Comparison of ENCODE assay signal across 8 cellular contexts in the genomic region with DNA sequence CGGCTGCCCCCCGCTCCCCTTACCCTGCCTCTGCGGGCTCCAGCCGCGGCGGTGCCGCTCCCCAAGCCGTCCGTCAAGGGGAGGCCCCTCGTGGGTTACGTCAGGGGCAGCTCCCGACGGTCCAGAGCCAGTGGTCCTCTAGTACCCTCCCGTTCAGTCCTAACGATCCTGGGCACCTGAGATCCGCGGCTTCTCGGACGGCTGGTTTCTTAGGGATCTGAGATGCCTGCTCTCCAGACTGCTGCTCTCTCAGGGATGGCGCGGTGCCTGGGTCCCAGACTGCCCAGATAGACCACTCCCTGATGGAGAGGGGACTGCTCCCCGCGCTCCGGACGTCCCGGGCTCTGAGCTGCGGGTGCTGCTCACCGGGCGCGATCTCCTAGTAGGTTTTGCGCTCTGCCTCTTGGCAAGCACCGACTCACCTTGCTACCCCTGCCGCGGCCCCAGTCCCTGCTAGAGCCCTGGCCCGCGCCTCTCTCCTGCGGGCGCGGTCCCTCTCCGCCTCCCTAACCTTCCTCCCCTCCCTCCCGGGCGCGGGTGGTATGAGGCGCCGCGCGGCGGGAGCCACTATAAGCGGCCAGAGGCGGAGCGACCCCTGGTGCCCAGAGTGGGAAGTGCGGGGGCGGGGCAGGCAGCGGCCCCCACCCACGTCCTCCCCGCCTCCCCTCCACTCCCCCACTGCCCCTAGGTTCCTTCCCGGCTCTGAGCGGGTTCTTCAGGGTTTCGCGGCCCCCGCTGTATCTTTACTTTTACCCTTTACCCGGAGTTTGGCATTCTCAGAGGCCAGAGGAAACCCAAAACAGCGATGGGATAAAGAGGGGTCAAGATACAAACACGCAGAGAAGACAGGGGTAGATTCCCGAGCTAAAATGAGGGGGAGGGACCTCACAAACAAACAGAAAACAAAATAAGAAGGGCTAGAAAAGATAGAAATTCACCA. TPM values are rescaled to one million over a fixed set of nuclear protein-coding genes. Genes with fewer than 3 reads are reported as not detected.
DNase-seq lines count a peak whose midpoint lies in the region; ATAC-seq, FAIRE-seq and TF ChIP-seq lines count a peak whose summit lies in the region.

A gene (minus strand): TSS at position 544 of the 940 bp plus-strand sequence. CDS start 711 bp downstream, outside the sequence.

- peak; percentile 80 for TF ChIP-seq CTCF in Loucy (conservative IDR thresholded peaks at IDR 0.05; ENCODE audit: low read length)
- TF ChIP-seq CTCF in pancreas (IDR thresholded peaks at IDR 0.05), result peak; percentile 97 to 99 (median 98)
- peak; percentile 51 to 99 (median 84) for TF ChIP-seq CTCF in thyroid gland (IDR thresholded peaks at IDR 0.05)

- H3K27ac ChIP-seq in pancreas, result no peak within 1 kb of the TSS
- no peak within 1 kb of the TSS for H3K27ac ChIP-seq in thyroid gland

- TF ChIP-seq POLR2A in thyroid gland (IDR thresholded peaks at IDR 0.05), result no peak

- peak; percentile 51 for ATAC-seq in GM19324 (IDR thresholded peaks at IDR 0.05; ENCODE audit: low FRiP score, unreplicated experiment)
- peak; percentile 89 for ATAC-seq in SK-N-SH treated with all-trans-retinoic acid at 6 μM for 48 hours
- ATAC-seq in Right ventricle myocardium inferior, result peak; percentile 81
- ATAC-seq in pancreas, result peak; percentile 81 to 95 (median 94)

- H3K36me3 ChIP-seq in Loucy (ENCODE audit: insufficient read depth, low read length), result no peaks in the 10 kb centered on the region
- H3K36me3 ChIP-seq in pancreas, result no peaks in the 10 kb centered on the region
- H3K36me3 ChIP-seq in thyroid gland, result no peaks in the 10 kb centered on the region

- peak within 1 kb of the TSS; percentile 75 for H3K4me3 ChIP-seq in Loucy (ENCODE audit: low read length, poor library complexity, severe bottlenecking)
- H3K4me3 ChIP-seq in pancreas, result peak within 1 kb of the TSS in 2 of 4 donors; percentile 38 to 40
- H3K4me3 ChIP-seq in thyroid gland (replicated peaks in 1 of 3), result peak within 1 kb of the TSS in 1 of 3 donors; percentile 27

- H3K9me3 ChIP-seq in Loucy (ENCODE audit: insufficient read depth, low read depth, low read length) (no peaks in the 10 kb centered on the region), pancreas (no peaks in the 10 kb centered on the region), thyroid gland (no peaks in the 10 kb centered on the region)

- FAIRE-seq in pancreas (lab: Jason Lieb, UNC), result no peak

- H2AFZ ChIP-seq in Loucy (ENCODE audit: low read length), result peak within 1 kb of the TSS; percentile 92

- WGBS in pancreas, 2 donors, result 2 to 3% methylated on average over 57 to 65 of the region's 65 CpGs
- WGBS in thyroid gland, 2 donors, result 2% methylated on average over 18 to 33 of the region's 65 CpGs

- peaks cover 14% of the 10 kb centered on the region for H3K4me1 ChIP-seq in Loucy (ENCODE audit: insufficient read depth, low read length, poor library complexity, severe bottlenecking)
- H3K4me1 ChIP-seq in pancreas, result peaks cover 0 to 6% (median 0%) of the 10 kb centered on the region in 3 donors
- peaks cover 3 to 33% of the 10 kb centered on the region in 2 donors for H3K4me1 ChIP-seq in thyroid gland

- H3F3A ChIP-seq in Loucy (ENCODE audit: low read depth), result no peaks in the 10 kb centered on the region

- H4K20me1 ChIP-seq in Loucy (ENCODE audit: insufficient read depth, low read length, poor library complexity, severe bottlenecking), result no peaks in the 10 kb centered on the region

- peak within 1 kb of the TSS; percentile 65 for H3K9ac ChIP-seq in Loucy (ENCODE audit: low read depth, low read length, poor library complexity, severe bottlenecking)

- intact Hi-C loops in Right ventricle myocardium inferior (cut with DNase I), result loop anchor here (2.0 kb wide), 1 partner anchor 52 kb away; no protein-coding TSS in a partner anchor
- intact Hi-C loops in pancreas (cut with DNase I), result no loop called here
- intact Hi-C loops in thyroid gland (cut with DNase I), result no loop called here

- H3K27me3 ChIP-seq in Loucy (ENCODE audit: insufficient read depth, low read length, poor library complexity, severe bottlenecking) (no peaks in the 10 kb centered on the region), pancreas (peaks cover 0 to 8% (median 7%) of the 10 kb centered on the region in 4 donors), thyroid gland (peaks cover 7% of the 10 kb centered on the region)

- DNase-seq in AG20443 (ENCODE audit: low spot score) (peak; percentile 94), Right ventricle myocardium inferior (ENCODE audit: missing footprints) (peak; percentile 92), pancreas (peak; percentile 73 to 96 (median 86)), thyroid gland (peak; percentile 81 to 84)
- DNase-seq in activated naive CD4-positive, alpha-beta T cell treated with anti-CD3 and anti-CD28 coated beads, Interleukin-2, amount 50 U/mL, for 16 hours, result peak; percentile 89

- no peaks in the 10 kb centered on the region for H3K9me2 ChIP-seq in Loucy (replicated peaks; ENCODE audit: low read depth, low read length)

- H3K4me2 ChIP-seq in Loucy (ENCODE audit: low read depth, low read length, poor library complexity, severe bottlenecking), result peak within 1 kb of the TSS; percentile 75

- H3K79me2 ChIP-seq in Loucy (ENCODE audit: insufficient read depth, low read length), result no peaks in the 10 kb centered on the region

TF ChIP-seq in SK-N-SH treated with all-trans-retinoic acid at 6 μM for 48 hours, 23 proteins besides CTCF, POLR2A, EP300 and RAD21:
- TF ChIP-seq PPARA (CRISPR knock-in tag; IDR thresholded peaks at IDR 0.05; ENCODE audit: borderline replicate concordance) (no peak), CSDC2 (CRISPR knock-in tag; IDR thresholded peaks at IDR 0.05) (no peak), ZFP30 (CRISPR knock-in tag; IDR thresholded peaks at IDR 0.05) (no peak), ZNF565 (CRISPR knock-in tag; conservative IDR thresholded peaks at IDR 0.05; ENCODE audit: low read depth) (no peak), ZNF8 (CRISPR knock-in tag; IDR thresholded peaks at IDR 0.05) (no peak)
- TF ChIP-seq, protein P1, sequence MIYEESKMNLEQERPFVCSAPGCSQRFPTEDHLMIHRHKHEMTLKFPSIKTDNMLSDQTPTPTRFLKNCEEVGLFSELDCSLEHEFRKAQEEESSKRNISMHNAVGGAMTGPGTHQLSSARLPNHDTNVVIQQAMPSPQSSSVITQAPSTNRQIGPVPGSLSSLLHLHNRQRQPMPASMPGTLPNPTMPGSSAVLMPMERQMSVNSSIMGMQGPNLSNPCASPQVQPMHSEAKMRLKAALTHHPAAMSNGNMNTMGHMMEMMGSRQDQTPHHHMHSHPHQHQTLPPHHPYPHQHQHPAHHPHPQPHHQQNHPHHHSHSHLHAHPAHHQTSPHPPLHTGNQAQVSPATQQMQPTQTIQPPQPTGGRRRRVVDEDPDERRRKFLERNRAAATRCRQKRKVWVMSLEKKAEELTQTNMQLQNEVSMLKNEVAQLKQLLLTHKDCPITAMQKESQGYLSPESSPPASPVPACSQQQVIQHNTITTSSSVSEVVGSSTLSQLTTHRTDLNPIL (CRISPR knock-in tag; IDR thresholded peaks at IDR 0.05; ENCODE audit: low read depth), result no peak
- TF ChIP-seq, protein P2, sequence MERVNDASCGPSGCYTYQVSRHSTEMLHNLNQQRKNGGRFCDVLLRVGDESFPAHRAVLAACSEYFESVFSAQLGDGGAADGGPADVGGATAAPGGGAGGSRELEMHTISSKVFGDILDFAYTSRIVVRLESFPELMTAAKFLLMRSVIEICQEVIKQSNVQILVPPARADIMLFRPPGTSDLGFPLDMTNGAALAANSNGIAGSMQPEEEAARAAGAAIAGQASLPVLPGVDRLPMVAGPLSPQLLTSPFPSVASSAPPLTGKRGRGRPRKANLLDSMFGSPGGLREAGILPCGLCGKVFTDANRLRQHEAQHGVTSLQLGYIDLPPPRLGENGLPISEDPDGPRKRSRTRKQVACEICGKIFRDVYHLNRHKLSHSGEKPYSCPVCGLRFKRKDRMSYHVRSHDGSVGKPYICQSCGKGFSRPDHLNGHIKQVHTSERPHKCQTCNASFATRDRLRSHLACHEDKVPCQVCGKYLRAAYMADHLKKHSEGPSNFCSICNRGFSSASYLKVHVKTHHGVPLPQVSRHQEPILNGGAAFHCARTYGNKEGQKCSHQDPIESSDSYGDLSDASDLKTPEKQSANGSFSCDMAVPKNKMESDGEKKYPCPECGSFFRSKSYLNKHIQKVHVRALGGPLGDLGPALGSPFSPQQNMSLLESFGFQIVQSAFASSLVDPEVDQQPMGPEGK (CRISPR knock-in tag; IDR thresholded peaks at IDR 0.05; ENCODE audit: borderline replicate concordance), result no peak
- TF ChIP-seq, protein P3, sequence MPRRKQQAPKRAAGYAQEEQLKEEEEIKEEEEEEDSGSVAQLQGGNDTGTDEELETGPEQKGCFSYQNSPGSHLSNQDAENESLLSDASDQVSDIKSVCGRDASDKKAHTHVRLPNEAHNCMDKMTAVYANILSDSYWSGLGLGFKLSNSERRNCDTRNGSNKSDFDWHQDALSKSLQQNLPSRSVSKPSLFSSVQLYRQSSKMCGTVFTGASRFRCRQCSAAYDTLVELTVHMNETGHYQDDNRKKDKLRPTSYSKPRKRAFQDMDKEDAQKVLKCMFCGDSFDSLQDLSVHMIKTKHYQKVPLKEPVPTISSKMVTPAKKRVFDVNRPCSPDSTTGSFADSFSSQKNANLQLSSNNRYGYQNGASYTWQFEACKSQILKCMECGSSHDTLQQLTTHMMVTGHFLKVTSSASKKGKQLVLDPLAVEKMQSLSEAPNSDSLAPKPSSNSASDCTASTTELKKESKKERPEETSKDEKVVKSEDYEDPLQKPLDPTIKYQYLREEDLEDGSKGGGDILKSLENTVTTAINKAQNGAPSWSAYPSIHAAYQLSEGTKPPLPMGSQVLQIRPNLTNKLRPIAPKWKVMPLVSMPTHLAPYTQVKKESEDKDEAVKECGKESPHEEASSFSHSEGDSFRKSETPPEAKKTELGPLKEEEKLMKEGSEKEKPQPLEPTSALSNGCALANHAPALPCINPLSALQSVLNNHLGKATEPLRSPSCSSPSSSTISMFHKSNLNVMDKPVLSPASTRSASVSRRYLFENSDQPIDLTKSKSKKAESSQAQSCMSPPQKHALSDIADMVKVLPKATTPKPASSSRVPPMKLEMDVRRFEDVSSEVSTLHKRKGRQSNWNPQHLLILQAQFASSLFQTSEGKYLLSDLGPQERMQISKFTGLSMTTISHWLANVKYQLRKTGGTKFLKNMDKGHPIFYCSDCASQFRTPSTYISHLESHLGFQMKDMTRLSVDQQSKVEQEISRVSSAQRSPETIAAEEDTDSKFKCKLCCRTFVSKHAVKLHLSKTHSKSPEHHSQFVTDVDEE (CRISPR knock-in tag; IDR thresholded peaks at IDR 0.05), result no peak
TF ChIP-seq in SK-N-SH treated with all-trans-retinoic acid at 6 μM for 48 hours: peak in this region for 0.

RNA-seq across cellular contexts. Expression of the gene that starts here (rescaled TPM):
- total RNA-seq in Right ventricle myocardium inferior, result not detected
- not detected for total RNA-seq in pancreas
- polyA plus RNA-seq in pancreas, result not detected
- 1 to 10 TPM in 1 of 4 donors, under 1 TPM in 2, not detected in 1; 0.67 to 1.2 (median 0.73) TPM for total RNA-seq in thyroid gland

Comparison
In these comparisons a context has a peak if more than half of its experiments do, and no peak if none do; other contexts are left out.
1. Peak in DNase-seq and ATAC-seq in Right ventricle myocardium inferior; RNA of the gene not detected or under 1 TPM.
2. Peak in DNase-seq and ATAC-seq in pancreas; RNA of the gene not detected or under 1 TPM.